Comparison of ENCODE assay signal across 7 cellular contexts in the genomic region with DNA sequence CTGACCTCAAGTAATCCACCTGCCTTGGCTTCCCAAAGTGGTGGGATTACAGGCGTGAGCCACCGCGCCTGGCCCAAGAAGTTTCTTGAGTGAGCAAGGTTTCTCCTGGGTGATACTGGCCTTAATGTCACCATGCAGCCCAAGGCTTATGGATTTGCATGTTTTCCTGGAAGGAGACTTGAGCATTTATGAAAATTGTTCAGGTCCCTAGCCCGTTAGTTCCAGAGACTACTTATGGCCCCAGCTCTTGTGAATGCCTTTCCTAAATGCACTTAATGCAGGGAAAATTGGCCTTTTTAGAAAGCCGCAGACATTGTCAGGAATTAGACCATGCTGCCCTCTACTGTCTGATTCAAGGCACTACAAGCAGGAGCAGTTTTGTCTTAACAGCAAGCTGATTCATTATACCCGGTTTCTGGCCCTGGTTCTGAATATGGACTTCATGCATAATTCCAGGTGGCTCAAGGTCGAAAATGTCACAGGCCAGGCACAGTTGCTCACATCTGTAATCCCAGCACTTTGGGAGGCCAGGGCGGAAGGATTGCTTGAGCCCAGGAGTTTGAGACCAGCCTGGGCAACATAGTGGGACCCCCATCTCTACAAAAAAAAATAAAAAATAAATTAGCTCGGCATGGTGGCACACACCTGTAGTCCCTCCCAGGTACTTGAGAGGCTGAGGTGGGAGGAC.
DNase-seq lines count a peak whose midpoint lies in the region; ATAC-seq and TF ChIP-seq lines count a peak whose summit lies in the region.

No MANE protein-coding gene starts in this region.

- H3K27ac ChIP-seq in SJSA1 (no peak overlapping the region), ascending aorta (no peak overlapping the region), right cardiac atrium (ENCODE audit: low read length) (no peak overlapping the region)

- peak; percentile 77 for DNase-seq in GM10248 (ENCODE audit: extremely low spot score)
- DNase-seq in MV-4-11 (lab: John Stamatoyannopoulos, UW): peak; percentile 64
- peak; percentile 55 to 69 for DNase-seq in SJSA1 (ENCODE audit: low read depth in 1 of 2, low spot score in 2 of 2)
- DNase-seq in ascending aorta (ENCODE audit: low spot score in 2 of 2): peak in 1 of 2 donors; percentile 82
- DNase-seq in right cardiac atrium: peak in 1 of 3 donors; percentile 81
- peak; percentile 74 for DNase-seq in retina

- no peak overlapping the region for H3K4me3 ChIP-seq in SJSA1
- no peak overlapping the region for H3K4me3 ChIP-seq in ascending aorta
- H3K4me3 ChIP-seq in right cardiac atrium (ENCODE audit: low read length): no peak overlapping the region

- POLR2A ChIA-PET in GM10248 (lab: Yijun Ruan, JAX): interaction anchor here (1.5 kb wide), 1 partner anchor 91 kb away, joined by 3 read pairs; the partner anchor contains the start of gene SNX29

- no peaks in the 10 kb centered on the region for H3K9me3 ChIP-seq in SJSA1 (replicated peaks)
- no peaks in the 10 kb centered on the region for H3K9me3 ChIP-seq in ascending aorta
- no peaks in the 10 kb centered on the region for H3K9me3 ChIP-seq in right cardiac atrium (ENCODE audit: control insufficient read depth, low read length)

- TF ChIP-seq CTCF in GM10248 (IDR thresholded peaks at IDR 0.05; ENCODE audit: control extremely low read depth, extremely low read depth, low read depth, missing control alignments): peak; percentile 86
- TF ChIP-seq CTCF in ascending aorta (IDR thresholded peaks at IDR 0.05): peak; percentile 77 to 96 (median 95)

- H3K36me3 ChIP-seq in SJSA1: no peaks in the 10 kb centered on the region
- H3K36me3 ChIP-seq in ascending aorta: peaks cover 0 to 4% of the 10 kb centered on the region in 2 donors

- ATAC-seq in right cardiac atrium: peak; percentile 59 to 66
- ATAC-seq in HG03175 (IDR thresholded peaks at IDR 0.05; ENCODE audit: unreplicated experiment): no peak

- intact Hi-C loops in ascending aorta (cut with DNase I) (loop anchor here (1.0 to 10.0 kb wide), 4 partner anchors 91 to 1047 kb away; no protein-coding TSS in a partner anchor), right cardiac atrium (cut with DNase I) (loop anchor here (2.0 to 10.0 kb wide), 6 partner anchors 93 to 673 kb away; partner anchors contain the start of gene SNX29 (in 2 of the 4))

- H3K4me1 ChIP-seq in SJSA1 (replicated peaks) (no peaks in the 10 kb centered on the region), ascending aorta (peaks cover 7 to 11% of the 10 kb centered on the region in 2 donors), right cardiac atrium (ENCODE audit: control insufficient read depth, insufficient read depth, low read length) (no peaks in the 10 kb centered on the region)

- CTCF ChIA-PET in GM10248 (lab: Yijun Ruan, JAX): interaction anchor here (0.6 to 3.3 kb wide), 62 partner anchors 9 to 787 kb away, joined by 3 to 54 read pairs (median 4); partner anchors contain the start of genes GSPT1, RSL1D1, SNX29 and TNFRSF17

- 49% methylated on average over 9 of the region's 9 CpGs for WGBS in right cardiac atrium

- H3K27me3 ChIP-seq in SJSA1 (replicated peaks) (no peaks in the 10 kb centered on the region), ascending aorta (no peaks in the 10 kb centered on the region), right cardiac atrium (ENCODE audit: control insufficient read depth, insufficient read depth) (no peaks in the 10 kb centered on the region)
